ENCODE assay signal across 8 cellular contexts in genomic region chr15:73704869-73705645, GRCh38. TPM values are rescaled to one million over a fixed set of nuclear protein-coding genes. Genes with fewer than 3 reads are reported as not detected.
DNase-seq lines count a peak whose midpoint lies in the region; ATAC-seq and TF ChIP-seq lines count a peak whose summit lies in the region.

No MANE protein-coding gene starts in this region.

- H3K27me3 ChIP-seq in liver (ENCODE audit: control insufficient read depth in 4 of 4, insufficient read depth in 4 of 4, low read length in 3 of 4), result no peaks in the 10 kb centered on the region

- peaks cover 10 to 55% (median 21%) of the 10 kb centered on the region in 4 donors for H3K36me3 ChIP-seq in liver (ENCODE audit: control insufficient read depth in 4 of 4, insufficient read depth in 3 of 4, low read depth in 1 of 4, low read length in 3 of 4)

- H3K9ac ChIP-seq in liver (ENCODE audit: low read depth in 1 of 2, low read length in 2 of 2), result no peak overlapping the region

- H3K27ac ChIP-seq in liver (ENCODE audit: low read depth in 1 of 2, low read length in 2 of 2), result no peak overlapping the region

- no peak overlapping the region for H3K27ac Mint-ChIP-seq in WTC11

- DNase-seq in NCI-H2029 treated with DMSO at 0.1 percent for 48 hours (lab: John Stamatoyannopoulos, UW) (peak; percentile 6), NCI-H2029 (lab: John Stamatoyannopoulos, UW) (no peak), NCI-H1105 (lab: John Stamatoyannopoulos, UW) (peak; percentile 14), WTC11 (ENCODE audit: low spot score) (peak; percentile 84), cardiac fibroblast (ENCODE audit: low read depth in 2 of 2) (peak; percentile 56 to 59)
- peak; percentile 37 to 46 for DNase-seq in stimulated activated CD8-positive, alpha-beta memory T cell treated with anti-CD3 and anti-CD28 coated beads, Interleukin-15, amount 100 ng/mL, for 48 hours (ENCODE audit: low read depth in 2 of 2)

- H3K9me3 Mint-ChIP-seq in WTC11, result no peaks in the 10 kb centered on the region

- CTCF ChIA-PET in WTC11 (lab: Charles Lee), result interaction anchor here (0.5 to 5.0 kb wide), 101 partner anchors 9 to 1668 kb away, joined by 3 to 66 read pairs (median 4); partner anchors contain the start of genes CD276 and NPTN

- no peaks in the 10 kb centered on the region for H3K4me1 ChIP-seq in liver (ENCODE audit: control insufficient read depth in 4 of 4, insufficient read depth in 4 of 4, low read length in 3 of 4)

- WGBS in liver, result 59% methylated on average over 13 of the region's 13 CpGs

- TF ChIP-seq CTCF in WTC11 (IDR thresholded peaks at IDR 0.05) (peak; percentile 83), cardiac fibroblast (IDR thresholded peaks at IDR 0.05; ENCODE audit: low read depth, low read length) (peak; percentile 87), liver (IDR thresholded peaks at IDR 0.05; ENCODE audit: low read depth, low read length, missing input control) (peak; percentile 63)

- H3K4me3 Mint-ChIP-seq in WTC11, result no peak overlapping the region

- H3K9me3 ChIP-seq in liver (ENCODE audit: control insufficient read depth in 4 of 4, low read length in 3 of 4), result no peaks in the 10 kb centered on the region

- H3K27me3 Mint-ChIP-seq in WTC11 (ENCODE audit: low read depth), result no peaks in the 10 kb centered on the region

- ATAC-seq in WTC11, result peak; percentile 71
- no peak for ATAC-seq in HG03108 (IDR thresholded peaks at IDR 0.05; ENCODE audit: unreplicated experiment)

- TF ChIP-seq RAD21 in liver (IDR thresholded peaks at IDR 0.05), result peak; percentile 76 to 84

- H3K4me1 Mint-ChIP-seq in WTC11, result peaks cover 9% of the 10 kb centered on the region

- POLR2A ChIA-PET in WTC11 (lab: Charles Lee), result interaction anchor here (0.6 kb wide), 1 partner anchor 20 kb away, joined by 3 read pairs; the partner anchor contains the start of gene CD276

- H3K36me3 Mint-ChIP-seq in WTC11, result peaks cover 48% of the 10 kb centered on the region

- H3K4me3 ChIP-seq in cardiac fibroblast (replicated peaks in 1 of 2; ENCODE audit: low read depth in 2 of 2, low read length in 2 of 2), result no peak overlapping the region
- no peak overlapping the region for H3K4me3 ChIP-seq in liver (ENCODE audit: low read depth in 1 of 3, low read length in 3 of 3)

TF ChIP-seq in WTC11, 78 proteins besides CTCF, POLR2A, EP300 and RAD21:
- no peak for TF ChIP-seq ZBTB43 (CRISPR knock-in tag; IDR thresholded peaks at IDR 0.05)
- no peak for TF ChIP-seq ZNF219 (CRISPR knock-in tag; IDR thresholded peaks at IDR 0.05; ENCODE audit: borderline replicate concordance)
- no peak for TF ChIP-seq NFYB (CRISPR knock-in tag; conservative IDR thresholded peaks at IDR 0.05; ENCODE audit: low read depth)

TF ChIP-seq in liver, 16 proteins besides CTCF, POLR2A, EP300 and RAD21:
- no peak for TF ChIP-seq HNF4G (IDR thresholded peaks at IDR 0.05)
- TF ChIP-seq RXRA (IDR thresholded peaks at IDR 0.05), result no peak
- TF ChIP-seq, protein P1, sequence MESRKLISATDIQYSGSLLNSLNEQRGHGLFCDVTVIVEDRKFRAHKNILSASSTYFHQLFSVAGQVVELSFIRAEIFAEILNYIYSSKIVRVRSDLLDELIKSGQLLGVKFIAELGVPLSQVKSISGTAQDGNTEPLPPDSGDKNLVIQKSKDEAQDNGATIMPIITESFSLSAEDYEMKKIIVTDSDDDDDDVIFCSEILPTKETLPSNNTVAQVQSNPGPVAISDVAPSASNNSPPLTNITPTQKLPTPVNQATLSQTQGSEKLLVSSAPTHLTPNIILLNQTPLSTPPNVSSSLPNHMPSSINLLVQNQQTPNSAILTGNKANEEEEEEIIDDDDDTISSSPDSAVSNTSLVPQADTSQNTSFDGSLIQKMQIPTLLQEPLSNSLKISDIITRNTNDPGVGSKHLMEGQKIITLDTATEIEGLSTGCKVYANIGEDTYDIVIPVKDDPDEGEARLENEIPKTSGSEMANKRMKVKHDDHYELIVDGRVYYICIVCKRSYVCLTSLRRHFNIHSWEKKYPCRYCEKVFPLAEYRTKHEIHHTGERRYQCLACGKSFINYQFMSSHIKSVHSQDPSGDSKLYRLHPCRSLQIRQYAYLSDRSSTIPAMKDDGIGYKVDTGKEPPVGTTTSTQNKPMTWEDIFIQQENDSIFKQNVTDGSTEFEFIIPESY (IDR thresholded peaks at IDR 0.05), result no peak
- TF ChIP-seq EGR1 (IDR thresholded peaks at IDR 0.05; ENCODE audit: low read depth in 2 of 2), result no peak

RNA-seq across cellular contexts. Expression of gene CD276, which starts 20.9 kb away (rescaled TPM):
- 146 to 153 TPM (median 150 TPM) in 3 replicates for total RNA-seq in WTC11 (2021)
- 10 to 100 TPM; 19.7 to 30.4 TPM for total RNA-seq in liver
- polyA plus RNA-seq in liver, result 10 to 100 TPM; 12.9 to 37.9 TPM

RNA-seq across cellular contexts. Expression of gene INSYN1, which starts 48.1 kb away (rescaled TPM):
- total RNA-seq in WTC11 (2021) (9.0 to 11.9 TPM (median 9.8 TPM) in 3 replicates), liver (under 1 TPM; 0.25 to 0.37 TPM)
- under 1 TPM in 1 of 2 donors, not detected in 1; 0.16 TPM for polyA plus RNA-seq in liver
